1 cellular context compared by ENCODE assay signal in the genomic region with DNA sequence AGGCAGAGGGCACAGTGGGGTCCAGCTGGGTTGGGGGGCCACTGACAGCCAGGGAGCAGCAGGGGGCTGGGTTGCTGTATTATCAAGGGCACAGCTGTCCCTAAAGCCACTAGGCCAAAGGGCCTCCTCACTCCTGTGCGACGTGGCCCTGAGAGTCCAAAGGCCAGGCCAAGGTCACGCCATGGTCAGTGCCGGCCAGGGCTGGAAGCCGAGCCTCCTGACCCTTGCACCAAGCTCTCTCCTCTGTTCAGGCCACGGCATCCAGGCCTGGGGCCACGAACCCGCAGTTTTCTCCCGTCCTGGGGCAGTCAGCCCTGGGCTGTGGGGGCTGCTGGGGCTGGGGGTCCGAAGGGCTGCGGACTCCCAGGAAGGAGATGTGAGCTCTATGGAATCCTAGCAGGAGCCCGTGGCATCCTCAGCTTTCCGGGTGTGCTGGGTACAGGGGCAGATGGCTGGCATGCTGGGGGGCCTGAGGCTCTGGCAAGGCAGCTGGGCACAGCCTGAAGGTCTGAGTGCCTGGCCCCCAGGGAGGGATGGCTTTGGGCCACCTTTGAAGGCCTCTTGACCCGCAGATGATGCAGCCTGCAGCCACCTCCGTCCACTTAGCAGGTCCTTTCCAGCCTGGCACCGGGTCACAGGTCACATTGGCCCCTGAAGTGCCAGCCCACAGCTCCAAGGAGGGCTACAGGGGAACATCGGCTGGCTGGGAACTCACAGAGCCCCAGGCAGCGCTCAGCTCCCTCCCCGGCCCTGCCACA.
A peak's percentile ranks its signal among the peaks of the same experiment; 100 is the strongest.
TF ChIP-seq lines count a peak whose summit lies in the region.

No MANE protein-coding gene starts in this region.

TF ChIP-seq in HepG2, 621 proteins besides CTCF, POLR2A, EP300 and RAD21 (continued from another document):
- TF ChIP-seq, protein P1, sequence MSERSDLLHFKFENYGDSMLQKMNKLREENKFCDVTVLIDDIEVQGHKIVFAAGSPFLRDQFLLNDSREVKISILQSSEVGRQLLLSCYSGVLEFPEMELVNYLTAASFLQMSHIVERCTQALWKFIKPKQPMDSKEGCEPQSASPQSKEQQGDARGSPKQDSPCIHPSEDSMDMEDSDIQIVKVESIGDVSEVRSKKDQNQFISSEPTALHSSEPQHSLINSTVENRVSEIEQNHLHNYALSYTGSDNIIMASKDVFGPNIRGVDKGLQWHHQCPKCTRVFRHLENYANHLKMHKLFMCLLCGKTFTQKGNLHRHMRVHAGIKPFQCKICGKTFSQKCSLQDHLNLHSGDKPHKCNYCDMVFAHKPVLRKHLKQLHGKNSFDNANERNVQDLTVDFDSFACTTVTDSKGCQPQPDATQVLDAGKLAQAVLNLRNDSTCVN (CRISPR knock-in tag; IDR thresholded peaks at IDR 0.05; ENCODE audit: borderline replicate concordance): no peak
- TF ChIP-seq, protein P2, sequence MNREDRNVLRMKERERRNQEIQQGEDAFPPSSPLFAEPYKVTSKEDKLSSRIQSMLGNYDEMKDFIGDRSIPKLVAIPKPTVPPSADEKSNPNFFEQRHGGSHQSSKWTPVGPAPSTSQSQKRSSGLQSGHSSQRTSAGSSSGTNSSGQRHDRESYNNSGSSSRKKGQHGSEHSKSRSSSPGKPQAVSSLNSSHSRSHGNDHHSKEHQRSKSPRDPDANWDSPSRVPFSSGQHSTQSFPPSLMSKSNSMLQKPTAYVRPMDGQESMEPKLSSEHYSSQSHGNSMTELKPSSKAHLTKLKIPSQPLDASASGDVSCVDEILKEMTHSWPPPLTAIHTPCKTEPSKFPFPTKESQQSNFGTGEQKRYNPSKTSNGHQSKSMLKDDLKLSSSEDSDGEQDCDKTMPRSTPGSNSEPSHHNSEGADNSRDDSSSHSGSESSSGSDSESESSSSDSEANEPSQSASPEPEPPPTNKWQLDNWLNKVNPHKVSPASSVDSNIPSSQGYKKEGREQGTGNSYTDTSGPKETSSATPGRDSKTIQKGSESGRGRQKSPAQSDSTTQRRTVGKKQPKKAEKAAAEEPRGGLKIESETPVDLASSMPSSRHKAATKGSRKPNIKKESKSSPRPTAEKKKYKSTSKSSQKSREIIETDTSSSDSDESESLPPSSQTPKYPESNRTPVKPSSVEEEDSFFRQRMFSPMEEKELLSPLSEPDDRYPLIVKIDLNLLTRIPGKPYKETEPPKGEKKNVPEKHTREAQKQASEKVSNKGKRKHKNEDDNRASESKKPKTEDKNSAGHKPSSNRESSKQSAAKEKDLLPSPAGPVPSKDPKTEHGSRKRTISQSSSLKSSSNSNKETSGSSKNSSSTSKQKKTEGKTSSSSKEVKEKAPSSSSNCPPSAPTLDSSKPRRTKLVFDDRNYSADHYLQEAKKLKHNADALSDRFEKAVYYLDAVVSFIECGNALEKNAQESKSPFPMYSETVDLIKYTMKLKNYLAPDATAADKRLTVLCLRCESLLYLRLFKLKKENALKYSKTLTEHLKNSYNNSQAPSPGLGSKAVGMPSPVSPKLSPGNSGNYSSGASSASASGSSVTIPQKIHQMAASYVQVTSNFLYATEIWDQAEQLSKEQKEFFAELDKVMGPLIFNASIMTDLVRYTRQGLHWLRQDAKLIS (CRISPR knock-in tag; IDR thresholded peaks at IDR 0.05): no peak
- TF ChIP-seq ZNF878 (CRISPR knock-in tag; IDR thresholded peaks at IDR 0.05): no peak
- peak; percentile 92 for TF ChIP-seq HOXA3 (CRISPR knock-in tag; IDR thresholded peaks at IDR 0.05)
- TF ChIP-seq ZNF777 (CRISPR knock-in tag; IDR thresholded peaks at IDR 0.05): peak; percentile 51; the same call in 1 of the 2 replicates
- no peak for TF ChIP-seq LCORL (IDR thresholded peaks at IDR 0.05)
- peak; percentile 83 for TF ChIP-seq LCORL (CRISPR knock-in tag; IDR thresholded peaks at IDR 0.05)
- TF ChIP-seq ZKSCAN5 (CRISPR knock-in tag; IDR thresholded peaks at IDR 0.05): no peak
- TF ChIP-seq ZFP82 (CRISPR knock-in tag; IDR thresholded peaks at IDR 0.05; ENCODE audit: borderline replicate concordance): peak; percentile 73; the same call in 1 of the 2 replicates
- TF ChIP-seq ZFP36L2 (CRISPR knock-in tag; IDR thresholded peaks at IDR 0.05): no peak
- peak; percentile 64; the same call in 1 of the 2 replicates for TF ChIP-seq ZNF501 (CRISPR knock-in tag; IDR thresholded peaks at IDR 0.05)
- TF ChIP-seq SOX5 (CRISPR knock-in tag; IDR thresholded peaks at IDR 0.05; ENCODE audit: borderline replicate concordance): peak; percentile 49; the same call in 1 of the 2 replicates
- TF ChIP-seq ZNF451 (CRISPR knock-in tag; IDR thresholded peaks at IDR 0.05): no peak; the same call in 1 of the 2 replicates
- TF ChIP-seq ZNF160 (CRISPR knock-in tag; IDR thresholded peaks at IDR 0.05): peak; percentile 85; the same call in 1 of the 2 replicates
- no peak for TF ChIP-seq HMG20B (CRISPR knock-in tag; conservative IDR thresholded peaks at IDR 0.05)
- TF ChIP-seq, protein P3, sequence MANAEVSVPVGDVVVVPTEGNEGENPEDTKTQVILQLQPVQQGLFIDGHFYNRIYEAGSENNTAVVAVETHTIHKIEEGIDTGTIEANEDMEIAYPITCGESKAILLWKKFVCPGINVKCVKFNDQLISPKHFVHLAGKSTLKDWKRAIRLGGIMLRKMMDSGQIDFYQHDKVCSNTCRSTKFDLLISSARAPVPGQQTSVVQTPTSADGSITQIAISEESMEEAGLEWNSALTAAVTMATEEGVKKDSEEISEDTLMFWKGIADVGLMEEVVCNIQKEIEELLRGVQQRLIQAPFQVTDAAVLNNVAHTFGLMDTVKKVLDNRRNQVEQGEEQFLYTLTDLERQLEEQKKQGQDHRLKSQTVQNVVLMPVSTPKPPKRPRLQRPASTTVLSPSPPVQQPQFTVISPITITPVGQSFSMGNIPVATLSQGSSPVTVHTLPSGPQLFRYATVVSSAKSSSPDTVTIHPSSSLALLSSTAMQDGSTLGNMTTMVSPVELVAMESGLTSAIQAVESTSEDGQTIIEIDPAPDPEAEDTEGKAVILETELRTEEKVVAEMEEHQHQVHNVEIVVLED (CRISPR knock-in tag; IDR thresholded peaks at IDR 0.05; ENCODE audit: borderline replicate concordance): peak; percentile 31; the same call in 1 of the 2 replicates
- TF ChIP-seq ZNF251 (CRISPR knock-in tag; IDR thresholded peaks at IDR 0.05): no peak
- peak; percentile 100 for TF ChIP-seq ESRRA (CRISPR knock-in tag; IDR thresholded peaks at IDR 0.05; ENCODE audit: low read depth)
- TF ChIP-seq SMC3 (IDR thresholded peaks at IDR 0.05; ENCODE audit: low read length): no peak
- TF ChIP-seq ZBTB1 (CRISPR knock-in tag; IDR thresholded peaks at IDR 0.05; ENCODE audit: borderline replicate concordance): no peak
- TF ChIP-seq ZNF749 (CRISPR knock-in tag; IDR thresholded peaks at IDR 0.05; ENCODE audit: borderline replicate concordance): no peak
- peak; percentile 78; the same call in 1 of the 2 replicates for TF ChIP-seq NR2F2 (IDR thresholded peaks at IDR 0.05; ENCODE audit: borderline replicate concordance, low read depth)
- peak; percentile 67; the same call in 1 of the 2 replicates for TF ChIP-seq ZBTB38 (CRISPR knock-in tag; IDR thresholded peaks at IDR 0.05)
- no peak for TF ChIP-seq ZNF234 (CRISPR knock-in tag; conservative IDR thresholded peaks at IDR 0.05)
- TF ChIP-seq ZNF337 (CRISPR knock-in tag; IDR thresholded peaks at IDR 0.05; ENCODE audit: borderline replicate concordance, low read depth): no peak
- TF ChIP-seq ZNF629 (CRISPR knock-in tag; conservative IDR thresholded peaks at IDR 0.05): peak; percentile 70
- TF ChIP-seq ZNF496 (CRISPR knock-in tag; IDR thresholded peaks at IDR 0.05; ENCODE audit: insufficient replicate concordance): no peak
- TF ChIP-seq MXI1 (IDR thresholded peaks at IDR 0.05; ENCODE audit: borderline replicate concordance, low read depth, low read length): peak; percentile 58; the same call in 1 of the 3 replicates
- no peak for TF ChIP-seq GPN1 (CRISPR knock-in tag; IDR thresholded peaks at IDR 0.05; ENCODE audit: borderline replicate concordance)
- TF ChIP-seq FOXJ3 (CRISPR knock-in tag; IDR thresholded peaks at IDR 0.05; ENCODE audit: borderline replicate concordance): peak; percentile 47; the same call in 1 of the 2 replicates
- no peak for TF ChIP-seq SRY (CRISPR knock-in tag; IDR thresholded peaks at IDR 0.05)
- no peak for TF ChIP-seq SETDB1 (CRISPR knock-in tag; IDR thresholded peaks at IDR 0.05; ENCODE audit: borderline replicate concordance)
- no peak for TF ChIP-seq ZEB1 (IDR thresholded peaks at IDR 0.05; ENCODE audit: insufficient replicate concordance, low read depth)
- peak; percentile 94 for TF ChIP-seq ZFX (CRISPR knock-in tag; IDR thresholded peaks at IDR 0.05; ENCODE audit: low read depth)
- peak; percentile 93 for TF ChIP-seq TBL1XR1 (IDR thresholded peaks at IDR 0.05; ENCODE audit: borderline replicate concordance, low read length, partially characterized antibody)
- TF ChIP-seq CBX5 (CRISPR knock-in tag; IDR thresholded peaks at IDR 0.05; ENCODE audit: borderline replicate concordance): no peak; the same call in 1 of the 2 replicates
- TF ChIP-seq RARA (CRISPR knock-in tag; IDR thresholded peaks at IDR 0.05): peak; percentile 98
- no peak; the same call in 1 of the 2 replicates for TF ChIP-seq ZNF547 (CRISPR knock-in tag; IDR thresholded peaks at IDR 0.05)
- TF ChIP-seq XRCC5 (optimal IDR thresholded peaks at IDR 0.05; ENCODE audit: low read length): peak; percentile 14
- TF ChIP-seq, protein P4, sequence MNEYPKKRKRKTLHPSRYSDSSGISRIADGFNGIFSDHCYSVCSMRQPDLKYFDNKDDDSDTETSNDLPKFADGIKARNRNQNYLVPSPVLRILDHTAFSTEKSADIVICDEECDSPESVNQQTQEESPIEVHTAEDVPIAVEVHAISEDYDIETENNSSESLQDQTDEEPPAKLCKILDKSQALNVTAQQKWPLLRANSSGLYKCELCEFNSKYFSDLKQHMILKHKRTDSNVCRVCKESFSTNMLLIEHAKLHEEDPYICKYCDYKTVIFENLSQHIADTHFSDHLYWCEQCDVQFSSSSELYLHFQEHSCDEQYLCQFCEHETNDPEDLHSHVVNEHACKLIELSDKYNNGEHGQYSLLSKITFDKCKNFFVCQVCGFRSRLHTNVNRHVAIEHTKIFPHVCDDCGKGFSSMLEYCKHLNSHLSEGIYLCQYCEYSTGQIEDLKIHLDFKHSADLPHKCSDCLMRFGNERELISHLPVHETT (CRISPR knock-in tag; conservative IDR thresholded peaks at IDR 0.05): no peak
